In the genomic region with DNA sequence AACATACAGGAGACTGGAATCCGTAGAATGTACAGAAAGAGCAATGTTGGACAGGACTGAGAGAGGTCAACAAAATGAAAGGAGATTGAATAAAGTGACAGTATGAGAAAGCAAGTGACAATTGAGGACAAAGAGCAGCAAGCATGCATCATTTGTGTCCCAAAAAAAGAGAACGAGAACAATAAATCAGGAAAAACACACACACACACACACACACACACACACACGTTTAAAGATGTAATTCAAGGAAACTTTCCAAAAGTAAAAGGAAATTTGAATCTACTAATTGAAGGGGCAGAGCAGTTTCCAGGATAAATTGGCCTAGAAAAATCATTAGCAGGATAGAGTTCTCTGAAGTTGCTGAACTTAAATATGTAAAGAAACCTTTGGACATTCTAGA, we compare ENCODE assay signal across 23 cellular contexts. TPM values are rescaled to one million over a fixed set of nuclear protein-coding genes. Genes with fewer than 3 reads are reported as not detected.
DNase-seq lines count a peak whose midpoint lies in the region; ATAC-seq and TF ChIP-seq lines count a peak whose summit lies in the region.
"Had no signal": no experiment of that assay in that cellular context is flagged by ENCODE, and none has a peak within 500 bp of the region (broad histone marks: within the 10 kb centered on the region; RNA-seq: fewer than 3 reads in every experiment).

No MANE protein-coding gene starts in this region.

- H3K27ac Mint-ChIP-seq in memory B cell, result peak overlapping the region; percentile 87
- H3K27ac Mint-ChIP-seq: activated naive CD4-positive, alpha-beta T cell treated with anti-CD3 and anti-CD28 coated beads for 36 hours had no signal

- H3K4me3 Mint-ChIP-seq in memory B cell, result peak overlapping the region; percentile 22
- H3K4me3 Mint-ChIP-seq: activated naive CD4-positive, alpha-beta T cell treated with anti-CD3 and anti-CD28 coated beads for 36 hours; activated T-cell treated with anti-CD3 and anti-CD28 coated beads, Interleukin-2, amount 50 U/mL, for 4 hours; central memory CD8-positive, alpha-beta T cell had no signal

- H3K36me3 ChIP-seq in cardiac muscle cell, result no peaks in the 10 kb centered on the region
- H3K36me3 ChIP-seq in SU-DHL-6 (ENCODE audit: low read length), result peaks cover 3% of the 10 kb centered on the region; the same call in 1 of the 2 replicates
- H3K36me3 ChIP-seq: thoracic aorta had no signal

- H3K9ac ChIP-seq in SU-DHL-6 (ENCODE audit: low read length), result peak overlapping the region; percentile 14; the same call in 1 of the 2 replicates

- H3K9me3 Mint-ChIP-seq in memory B cell, result peaks cover 4% of the 10 kb centered on the region
- H3K9me3 Mint-ChIP-seq: activated naive CD4-positive, alpha-beta T cell treated with anti-CD3 and anti-CD28 coated beads for 36 hours; activated T-cell treated with anti-CD3 and anti-CD28 coated beads, Interleukin-2, amount 50 U/mL, for 4 hours; central memory CD8-positive, alpha-beta T cell; IgD-negative memory B cell had no signal

- H3K4me3 ChIP-seq in cardiac muscle cell (no peak overlapping the region), SU-DHL-6 (ENCODE audit: insufficient read depth, low read length, poor library complexity, severe bottlenecking) (no peak overlapping the region)
- H3K4me3 ChIP-seq: lung, MG63, smooth muscle cell, thoracic aorta had no signal

- ATAC-seq in Right ventricle myocardium superior (ENCODE audit: poor library complexity) (no peak), memory B cell (ENCODE audit: low read depth) (no peak), HG02885 (IDR thresholded peaks at IDR 0.05; ENCODE audit: poor library complexity, unreplicated experiment) (no peak)
- ATAC-seq: activated T-cell treated with anti-CD3 and anti-CD28 coated beads, Interleukin-2, amount 50 U/mL, for 4 hours had no signal

- H3K9me2 ChIP-seq in SU-DHL-6 (replicated peaks; ENCODE audit: insufficient read depth, low read length), result no peaks in the 10 kb centered on the region

- H3K36me3 Mint-ChIP-seq in memory B cell, result peaks cover 7% of the 10 kb centered on the region

- no peaks in the 10 kb centered on the region for H3F3A ChIP-seq in SU-DHL-6 (ENCODE audit: insufficient read depth)

- H3K4me1 ChIP-seq in cardiac muscle cell (ENCODE audit: low read depth), result peaks cover 6% of the 10 kb centered on the region

- H3K79me2 ChIP-seq in SU-DHL-6 (ENCODE audit: insufficient read depth, low read length), result no peaks in the 10 kb centered on the region

- H3K27ac ChIP-seq in cardiac muscle cell (peak overlapping the region; percentile 49), SU-DHL-6 (ENCODE audit: low read depth, low read length) (peak overlapping the region; percentile 60; the same call in 1 of the 2 replicates)
- H3K27ac ChIP-seq: thoracic aorta had no signal

- peaks cover 4% of the 10 kb centered on the region; the same call in 1 of the 2 replicates for H4K20me1 ChIP-seq in SU-DHL-6 (ENCODE audit: low read depth, low read length)

- H3K27me3 ChIP-seq in cardiac muscle cell (no peaks in the 10 kb centered on the region), SU-DHL-6 (ENCODE audit: low read length) (no peaks in the 10 kb centered on the region)
- H3K27me3 ChIP-seq: MG63 had no signal

- peak overlapping the region; percentile 29 for H3K4me2 ChIP-seq in SU-DHL-6 (ENCODE audit: low read depth, low read length, poor library complexity, severe bottlenecking)
- H3K4me2 ChIP-seq: smooth muscle cell had no signal

- H3K9me3 ChIP-seq in cardiac muscle cell (ENCODE audit: low read depth) (no peaks in the 10 kb centered on the region), SU-DHL-6 (ENCODE audit: insufficient read depth, low read length) (no peaks in the 10 kb centered on the region)
- H3K9me3 ChIP-seq: MG63, thoracic aorta had no signal

- H3K27me3 Mint-ChIP-seq in memory B cell, result no peaks in the 10 kb centered on the region
- H3K27me3 Mint-ChIP-seq: central memory CD8-positive, alpha-beta T cell; IgD-negative memory B cell had no signal

- H3K4me1 Mint-ChIP-seq in memory B cell, result peaks cover 10% of the 10 kb centered on the region

- DNase-seq in cardiac muscle cell (ENCODE audit: low read depth in 1 of 2, low spot score in 1 of 2), result no peak
- no peak for DNase-seq in Right ventricle myocardium superior
- DNase-seq in memory B cell (ENCODE audit: low spot score in 2 of 2), result no peak
- DNase-seq in retina, result no peak
- DNase-seq in central memory CD4-positive, alpha-beta T cell, result no peak
- DNase-seq in NCI-H774 (lab: John Stamatoyannopoulos, UW), result no peak
- DNase-seq: activated CD4-positive, CD25-positive, alpha-beta regulatory T cell treated with anti-CD3 and anti-CD28 coated beads, Interleukin-2, amount 50 U/mL, for 72 hours; activated naive CD4-positive, alpha-beta T cell treated with anti-CD3 and anti-CD28 coated beads for 36 hours; activated T-cell treated with anti-CD3 and anti-CD28 coated beads, Interleukin-2, amount 50 U/mL, for 4 hours; DMS153; MG63; NCI-H2081; NCI-H345; NCI-H748 treated with DMSO at 0.1 percent for 48 hours; stimulated activated CD4-positive, alpha-beta T cell treated with anti-CD3 and anti-CD28 coated beads, Interleukin-2, amount 100 ng/mL, for 48 hours; stimulated activated naive CD4-positive, alpha-beta T cell treated with Interleukin-2 at 50 U/mL for 16 hours had no signal

- intact Hi-C loops in Right ventricle myocardium superior (cut with DNase I), result no loop called here

- no peak overlapping the region for H2AFZ ChIP-seq in SU-DHL-6 (ENCODE audit: low read depth, low read length, severe bottlenecking)

- no peak for TF ChIP-seq CTCF in cardiac muscle cell (IDR thresholded peaks at IDR 0.05; ENCODE audit: low read depth, low read length)
- no peak for TF ChIP-seq CTCF in SU-DHL-6 (IDR thresholded peaks at IDR 0.05; ENCODE audit: insufficient read depth, low read length, poor library complexity, severe bottlenecking)

RNA-seq across cellular contexts. Expression of gene DPY19L3, which starts 16.9 kb away (rescaled TPM):
- total RNA-seq in cardiac muscle cell, result 39.2 and 64.3 TPM in 2 replicates
- polyA plus RNA-seq in cardiac muscle cell, result 12.5 and 17.8 TPM in 2 replicates
- 6.5 TPM for total RNA-seq in Right ventricle myocardium superior
